Comparison of ENCODE assay signal across 24 cellular contexts in genomic region chr3:53226142-53226840, GRCh38. TPM values are rescaled to one million over a fixed set of nuclear protein-coding genes. Genes with fewer than 3 reads are reported as not detected.
A peak's percentile ranks its signal among the peaks of the same experiment; 100 is the strongest.
DNase-seq lines count a peak whose midpoint lies in the region; ATAC-seq and TF ChIP-seq lines count a peak whose summit lies in the region.
"Had no signal": no experiment of that assay in that cellular context is flagged by ENCODE, and none has a peak within 500 bp of the region (broad histone marks: within the 10 kb centered on the region; RNA-seq: fewer than 3 reads in every experiment).

No MANE protein-coding gene starts in this region.

- no peaks in the 10 kb centered on the region for H3K4me1 ChIP-seq in neutrophil (ENCODE audit: control insufficient read depth in 1 of 2, insufficient read depth in 1 of 2, low read depth in 1 of 2, low read length in 1 of 2)
- no peaks in the 10 kb centered on the region for H3K4me1 ChIP-seq in upper lobe of right lung
- no peaks in the 10 kb centered on the region for H3K4me1 ChIP-seq in hepatocyte (ENCODE audit: insufficient read depth)
- H3K4me1 ChIP-seq: BE2C had no signal

- H3K9me3 Mint-ChIP-seq in activated T-cell treated with anti-CD3 and anti-CD28 coated beads, Interleukin-2, amount 50 U/mL, for 24 hours = no peaks in the 10 kb centered on the region
- no peaks in the 10 kb centered on the region for H3K9me3 Mint-ChIP-seq in activated T-cell treated with anti-CD3 and anti-CD28 coated beads, Interleukin-2, amount 50 U/mL, for 72 hours
- H3K9me3 Mint-ChIP-seq: IgD-negative memory B cell had no signal

- CTCF ChIA-PET in RWPE1 (lab: Yijun Ruan, JAX) = no interaction called here

- DNase-seq in activated T-cell treated with anti-CD3 and anti-CD28 coated beads, Interleukin-2, amount 50 U/mL, for 24 hours = peak; percentile 24
- DNase-seq in activated T-cell treated with anti-CD3 and anti-CD28 coated beads, Interleukin-2, amount 50 U/mL, for 72 hours = no peak
- DNase-seq in RWPE1 (ENCODE audit: low spot score) (no peak), upper lobe of right lung (peak; percentile 36), DMS 273 (lab: John Stamatoyannopoulos, UW; ENCODE audit: unreplicated experiment) (no peak), hepatocyte (ENCODE audit: low spot score) (no peak)
- DNase-seq: ACHN, BE2C, Calu3, DMS153, DND-41, MM.1S, NCI-H1417, NCI-H1694, NCI-H2029 treated with DMSO at 0.1 percent for 48 hours, NCI-H446 treated with DMSO at 0.1 percent for 48 hours, NCI-H526, RPMI8226, SHP77 had no signal

- H3K27ac ChIP-seq in RWPE1 (peak overlapping the region; percentile 72), neutrophil (peak overlapping the region; percentile 97), upper lobe of right lung (no peak overlapping the region), hepatocyte (no peak overlapping the region)
- H3K27ac ChIP-seq: 22Rv1, KMS-11 had no signal

- H3K79me2 ChIP-seq in hepatocyte = no peaks in the 10 kb centered on the region

- H3K4me1 Mint-ChIP-seq in activated T-cell treated with anti-CD3 and anti-CD28 coated beads, Interleukin-2, amount 50 U/mL, for 24 hours (ENCODE audit: low read depth) = no peaks in the 10 kb centered on the region
- H3K4me1 Mint-ChIP-seq in activated T-cell treated with anti-CD3 and anti-CD28 coated beads, Interleukin-2, amount 50 U/mL, for 72 hours (ENCODE audit: low read depth) = no peaks in the 10 kb centered on the region

- peaks cover 100% of the 10 kb centered on the region for H3K36me3 ChIP-seq in neutrophil
- peaks cover 79% of the 10 kb centered on the region for H3K36me3 ChIP-seq in upper lobe of right lung
- H3K36me3 ChIP-seq in hepatocyte (replicated peaks; ENCODE audit: insufficient read depth, low read depth) = no peaks in the 10 kb centered on the region

- intact Hi-C loops in upper lobe of right lung (cut with DNase I) = no loop called here

- no peak for ATAC-seq in activated T-cell treated with anti-CD3 and anti-CD28 coated beads, Interleukin-2, amount 50 U/mL, for 72 hours (replicated peaks in 1 of 2)
- no peak for ATAC-seq in upper lobe of right lung
- ATAC-seq in HG02588 (IDR thresholded peaks at IDR 0.05; ENCODE audit: unreplicated experiment) = no peak

- H3K9me2 ChIP-seq in hepatocyte (replicated peaks; ENCODE audit: insufficient read depth) = no peaks in the 10 kb centered on the region

- no peak overlapping the region for H3K4me3 Mint-ChIP-seq in activated T-cell treated with anti-CD3 and anti-CD28 coated beads, Interleukin-2, amount 50 U/mL, for 24 hours
- no peak overlapping the region for H3K4me3 Mint-ChIP-seq in activated T-cell treated with anti-CD3 and anti-CD28 coated beads, Interleukin-2, amount 50 U/mL, for 72 hours
- H3K4me3 Mint-ChIP-seq: IgD-negative memory B cell had no signal

- H3K27me3 Mint-ChIP-seq in activated T-cell treated with anti-CD3 and anti-CD28 coated beads, Interleukin-2, amount 50 U/mL, for 24 hours = no peaks in the 10 kb centered on the region
- H3K27me3 Mint-ChIP-seq in activated T-cell treated with anti-CD3 and anti-CD28 coated beads, Interleukin-2, amount 50 U/mL, for 72 hours (ENCODE audit: low read depth) = no peaks in the 10 kb centered on the region
- H3K27me3 Mint-ChIP-seq: IgD-negative memory B cell had no signal

- no peaks in the 10 kb centered on the region for H4K20me1 ChIP-seq in hepatocyte (ENCODE audit: insufficient read depth, poor library complexity, severe bottlenecking)

- no peak overlapping the region for H3K27ac Mint-ChIP-seq in activated T-cell treated with anti-CD3 and anti-CD28 coated beads, Interleukin-2, amount 50 U/mL, for 24 hours
- no peak overlapping the region for H3K27ac Mint-ChIP-seq in activated T-cell treated with anti-CD3 and anti-CD28 coated beads, Interleukin-2, amount 50 U/mL, for 72 hours
- H3K27ac Mint-ChIP-seq: IgD-negative memory B cell had no signal

- H2AFZ ChIP-seq in hepatocyte = no peak overlapping the region

- peaks cover 89% of the 10 kb centered on the region for H3K36me3 Mint-ChIP-seq in activated T-cell treated with anti-CD3 and anti-CD28 coated beads, Interleukin-2, amount 50 U/mL, for 24 hours (ENCODE audit: low read depth)
- peaks cover 2 to 7% of the 10 kb centered on the region in 2 donors for H3K36me3 Mint-ChIP-seq in activated T-cell treated with anti-CD3 and anti-CD28 coated beads, Interleukin-2, amount 50 U/mL, for 72 hours (ENCODE audit: insufficient read depth in 2 of 2)

- no peaks in the 10 kb centered on the region for H3K27me3 ChIP-seq in neutrophil
- H3K27me3 ChIP-seq in upper lobe of right lung = no peaks in the 10 kb centered on the region
- H3K27me3 ChIP-seq in hepatocyte = no peaks in the 10 kb centered on the region
- H3K27me3 ChIP-seq: BE2C had no signal

- 85% methylated on average over 12 of the region's 12 CpGs for WGBS in hepatocyte (ENCODE audit: low lambda C conversion rate, missing lambda C conversion rate)

- H3K4me2 ChIP-seq in hepatocyte = no peak overlapping the region
- H3K4me2 ChIP-seq: KMS-11 had no signal

- no peak overlapping the region for H3K4me3 ChIP-seq in neutrophil (ENCODE audit: low read depth in 1 of 2, low read length in 1 of 2)
- H3K4me3 ChIP-seq in upper lobe of right lung = no peak overlapping the region
- no peak overlapping the region for H3K4me3 ChIP-seq in hepatocyte

- POLR2A ChIA-PET in RWPE1 (lab: Yijun Ruan, JAX; ENCODE audit: low non-redundant PET) = no interaction called here

- TF ChIP-seq CTCF in RWPE1 (conservative IDR thresholded peaks at IDR 0.05; ENCODE audit: low read depth) (no peak), neutrophil (IDR thresholded peaks at IDR 0.05) (no peak), upper lobe of right lung (IDR thresholded peaks at IDR 0.05) (no peak), hepatocyte (IDR thresholded peaks at IDR 0.05; ENCODE audit: poor library complexity) (no peak)

- H3K9me3 ChIP-seq in neutrophil = peaks cover 16% of the 10 kb centered on the region
- H3K9me3 ChIP-seq in upper lobe of right lung = no peaks in the 10 kb centered on the region
- H3K9me3 ChIP-seq in hepatocyte (ENCODE audit: low read depth) = no peaks in the 10 kb centered on the region
- H3K9me3 ChIP-seq: BE2C had no signal

RNA-seq across cellular contexts. Expression of gene TKT, which starts 29.5 kb away (rescaled TPM):
- 100 to 1,000 TPM; 252 to 274 TPM for total RNA-seq in activated T-cell treated with anti-CD3 and anti-CD28 coated beads, Interleukin-2, amount 50 U/mL, for 72 hours
- total RNA-seq in upper lobe of right lung (432 TPM), hepatocyte (222 and 265 TPM in 2 replicates)
- 136 and 149 TPM in 2 replicates for polyA plus RNA-seq in hepatocyte

Comparison
In these comparisons a context has a peak if more than half of its experiments do, and no peak if none do; other contexts are left out.
1. DNase-seq: peak in activated T-cell treated with anti-CD3 and anti-CD28 coated beads, Interleukin-2, amount 50 U/mL, for 24 hours (single experiment) and upper lobe of right lung (single experiment); none in activated T-cell treated with anti-CD3 and anti-CD28 coated beads, Interleukin-2, amount 50 U/mL, for 72 hours (0 of 2), RWPE1 (single experiment), DMS 273 (single experiment) and hepatocyte (single experiment).
2. H3K27ac ChIP-seq: peak in RWPE1 (single experiment) and neutrophil (single experiment); none in upper lobe of right lung (single experiment) and hepatocyte (single experiment).